1 cellular context compared by ENCODE assay signal in genomic region chr3:120274739-120275167, GRCh38.
TF ChIP-seq lines count a peak whose summit lies in the region.

No MANE protein-coding gene starts in this region.

TF ChIP-seq in HepG2, 621 proteins besides CTCF, POLR2A, EP300 and RAD21 (continued from another document and continues in another):
- TF ChIP-seq ARID3A (IDR thresholded peaks at IDR 0.05; ENCODE audit: low read depth, low read length): 0 out of 2 replicates have a peak, but pooled peaks have one; percentile 41
- no peak for TF ChIP-seq TRIM22 (IDR thresholded peaks at IDR 0.05)
- TF ChIP-seq RFX5 (IDR thresholded peaks at IDR 0.05; ENCODE audit: low read depth, low read length): no peak
- 0 out of 2 replicates have a peak, but pooled peaks have one; percentile 31 for TF ChIP-seq ZNF770 (CRISPR knock-in tag; IDR thresholded peaks at IDR 0.05)
- TF ChIP-seq ATF7 (IDR thresholded peaks at IDR 0.05): no peak
- no peak for TF ChIP-seq ATF7 (CRISPR knock-in tag; IDR thresholded peaks at IDR 0.05)
- no peak for TF ChIP-seq SMAD1 (CRISPR knock-in tag; IDR thresholded peaks at IDR 0.05; ENCODE audit: borderline replicate concordance, low read depth)
- TF ChIP-seq TEAD3 (CRISPR knock-in tag; optimal IDR thresholded peaks at IDR 0.05; ENCODE audit: borderline replicate concordance): peak; percentile 29
- TF ChIP-seq HHEX (CRISPR knock-in tag; IDR thresholded peaks at IDR 0.05): peak; percentile 91
- TF ChIP-seq TBX3 (IDR thresholded peaks at IDR 0.05; ENCODE audit: borderline replicate concordance): peak; percentile 29; the same call in 1 of the 2 replicates
- no peak for TF ChIP-seq ZNF407 (CRISPR knock-in tag; IDR thresholded peaks at IDR 0.05; ENCODE audit: not compliant biosample characterization)
- peak; percentile 39; the same call in 1 of the 2 replicates for TF ChIP-seq HNF1B (CRISPR knock-in tag; IDR thresholded peaks at IDR 0.05)
- no peak for TF ChIP-seq HNRNPK (IDR thresholded peaks at IDR 0.05; ENCODE audit: low read depth, low read length, poor library complexity, severe bottlenecking)
- 0 out of 2 replicates have a peak, but pooled peaks have one; percentile 55 for TF ChIP-seq ZNF501 (CRISPR knock-in tag; IDR thresholded peaks at IDR 0.05)
- no peak for TF ChIP-seq PTBP1 (IDR thresholded peaks at IDR 0.05; ENCODE audit: low read depth, low read length, poor library complexity, severe bottlenecking)
- TF ChIP-seq ZNF281 (CRISPR knock-in tag; IDR thresholded peaks at IDR 0.05; ENCODE audit: borderline replicate concordance): no peak
- TF ChIP-seq TAF15 (IDR thresholded peaks at IDR 0.05; ENCODE audit: low read depth, low read length, poor library complexity, severe bottlenecking): no peak
- TF ChIP-seq TARDBP (CRISPR knock-in tag; IDR thresholded peaks at IDR 0.05): peak; percentile 47; the same call in 1 of the 2 replicates
- no peak for TF ChIP-seq BRCA1 (CRISPR knock-in tag; IDR thresholded peaks at IDR 0.05)
- no peak for TF ChIP-seq SP2 (CRISPR knock-in tag; IDR thresholded peaks at IDR 0.05)
- 0 out of 2 replicates have a peak, but pooled peaks have one; percentile 24 for TF ChIP-seq POGK (CRISPR knock-in tag; conservative IDR thresholded peaks at IDR 0.05)
- no peak for TF ChIP-seq CREB1 (IDR thresholded peaks at IDR 0.05)
- TF ChIP-seq CREB1 (CRISPR knock-in tag; IDR thresholded peaks at IDR 0.05): no peak; the same call in 1 of the 2 replicates
- no peak for TF ChIP-seq ETV5 (CRISPR knock-in tag; IDR thresholded peaks at IDR 0.05; ENCODE audit: borderline replicate concordance)
- no peak for TF ChIP-seq ATM (IDR thresholded peaks at IDR 0.05; ENCODE audit: borderline replicate concordance)
- peak; percentile 97 for TF ChIP-seq PITX1 (CRISPR knock-in tag; IDR thresholded peaks at IDR 0.05)
- TF ChIP-seq TFDP2 (CRISPR knock-in tag; IDR thresholded peaks at IDR 0.05): peak; percentile 32; the same call in 1 of the 2 replicates
- peak; percentile 84; the same call in 2 of the 3 replicates for TF ChIP-seq MXI1 (IDR thresholded peaks at IDR 0.05; ENCODE audit: borderline replicate concordance, low read depth, low read length)
- TF ChIP-seq MED13 (CRISPR knock-in tag; IDR thresholded peaks at IDR 0.05): no peak
- no peak for TF ChIP-seq ZNF775 (CRISPR knock-in tag; IDR thresholded peaks at IDR 0.05; ENCODE audit: borderline replicate concordance)
- TF ChIP-seq TFAP4 (IDR thresholded peaks at IDR 0.05; ENCODE audit: borderline replicate concordance, low read depth): peak; percentile 27; the same call in 1 of the 2 replicates
- no peak for TF ChIP-seq PBX3 (CRISPR knock-in tag; IDR thresholded peaks at IDR 0.05; ENCODE audit: borderline replicate concordance)
